In genomic region chr2:55014962-55015939, GRCh38 we compare ENCODE assay signal across 8 cellular contexts. TPM values are rescaled to one million over a fixed set of nuclear protein-coding genes. Genes with fewer than 3 reads are reported as not detected.
DNase-seq lines count a peak whose midpoint lies in the region; ATAC-seq lines count a peak whose summit lies in the region.

No MANE protein-coding gene starts in this region.

- H3K36me3 Mint-ChIP-seq in central memory CD8-positive, alpha-beta T cell (ENCODE audit: insufficient read depth) = peaks cover 3% of the 10 kb centered on the region
- no peaks in the 10 kb centered on the region for H3K36me3 Mint-ChIP-seq in stimulated activated effector memory CD8-positive, alpha-beta T cell treated with anti-CD3 and anti-CD28 coated beads, Interleukin-12 subunit alpha, Interleukin-12 subunit beta, amount 100 ng/mL, for 72 hours

- no peak for ATAC-seq in central memory CD8-positive, alpha-beta T cell (replicated peaks; ENCODE audit: extremely low read depth, poor library complexity, severe bottlenecking)
- ATAC-seq in stimulated activated effector memory CD8-positive, alpha-beta T cell treated with anti-CD3 and anti-CD28 coated beads, Interleukin-12 subunit alpha, Interleukin-12 subunit beta, amount 100 ng/mL, for 72 hours = peak; percentile 62
- no peak for ATAC-seq in HG03039 (IDR thresholded peaks at IDR 0.05; ENCODE audit: unreplicated experiment)

- no peak overlapping the region for H3K4me3 Mint-ChIP-seq in central memory CD8-positive, alpha-beta T cell
- no peak overlapping the region for H3K4me3 Mint-ChIP-seq in stimulated activated effector memory CD8-positive, alpha-beta T cell treated with anti-CD3 and anti-CD28 coated beads, Interleukin-12 subunit alpha, Interleukin-12 subunit beta, amount 100 ng/mL, for 72 hours

- H3K27me3 Mint-ChIP-seq in central memory CD8-positive, alpha-beta T cell = no peaks in the 10 kb centered on the region

- peak; percentile 22 for DNase-seq in NCI-H146 (lab: John Stamatoyannopoulos, UW)
- DNase-seq in NCI-H146 treated with DMSO at 0.1 percent for 48 hours (lab: John Stamatoyannopoulos, UW; ENCODE audit: unreplicated experiment) = no peak
- DNase-seq in HUDEP-2 (lab: John Stamatoyannopoulos, UW; ENCODE audit: unreplicated experiment in 76 of 76) = peak in 39 of 76 experiments; percentile 8 to 59 (median 33)
- peak; percentile 89 for DNase-seq in SK-MEL-5 (ENCODE audit: low read depth, low spot score)
- no peak for DNase-seq in central memory CD8-positive, alpha-beta T cell (ENCODE audit: low spot score in 2 of 2)
- peak; percentile 86 for DNase-seq in kidney tubule cell (ENCODE audit: low spot score)
- DNase-seq in stimulated activated effector memory CD8-positive, alpha-beta T cell treated with anti-CD3 and anti-CD28 coated beads, Interleukin-12 subunit alpha, Interleukin-12 subunit beta, amount 100 ng/mL, for 72 hours (ENCODE audit: low spot score in 2 of 2) = no peak

- in situ Hi-C loops in SK-MEL-5 (cut with HindIII; ENCODE audit: low pct_unique_long_range_greater_than_20kb, low sequenced_read_pairs) = no loop called here

- H3K4me1 Mint-ChIP-seq in central memory CD8-positive, alpha-beta T cell = peaks cover 55% of the 10 kb centered on the region
- peaks cover 27% of the 10 kb centered on the region for H3K4me1 Mint-ChIP-seq in stimulated activated effector memory CD8-positive, alpha-beta T cell treated with anti-CD3 and anti-CD28 coated beads, Interleukin-12 subunit alpha, Interleukin-12 subunit beta, amount 100 ng/mL, for 72 hours

- H3K9me3 Mint-ChIP-seq in central memory CD8-positive, alpha-beta T cell = no peaks in the 10 kb centered on the region
- no peaks in the 10 kb centered on the region for H3K9me3 Mint-ChIP-seq in stimulated activated effector memory CD8-positive, alpha-beta T cell treated with anti-CD3 and anti-CD28 coated beads, Interleukin-12 subunit alpha, Interleukin-12 subunit beta, amount 100 ng/mL, for 72 hours

- H3K27ac Mint-ChIP-seq in central memory CD8-positive, alpha-beta T cell (ENCODE audit: low read depth) = peak overlapping the region; percentile 9
- H3K27ac Mint-ChIP-seq in stimulated activated effector memory CD8-positive, alpha-beta T cell treated with anti-CD3 and anti-CD28 coated beads, Interleukin-12 subunit alpha, Interleukin-12 subunit beta, amount 100 ng/mL, for 72 hours = no peak overlapping the region

RNA-seq across cellular contexts. Expression of gene RTN4, which starts 35.0 kb away (rescaled TPM):
- 117 and 120 TPM in 2 replicates for total RNA-seq in SK-MEL-5 (2014; rRNA removed; shearing (Covaris generic))
- 274 and 292 TPM in 2 replicates for polyA plus RNA-seq in SK-MEL-5 (2015; cell fraction: cytosol; rRNA removed)
- 85.9 and 130 TPM in 2 replicates for polyA plus RNA-seq in SK-MEL-5 (2015; cell fraction: nucleus; rRNA removed)

Comparison
In these comparisons a context has a peak if more than half of its experiments do, and no peak if none do; other contexts are left out.
1. DNase-seq: peak in NCI-H146 (single experiment), HUDEP-2 (39 of 76), SK-MEL-5 (single experiment) and kidney tubule cell (single experiment); none in NCI-H146 treated with DMSO at 0.1 percent for 48 hours (single experiment), central memory CD8-positive, alpha-beta T cell (0 of 2) and stimulated activated effector memory CD8-positive, alpha-beta T cell treated with anti-CD3 and anti-CD28 coated beads, Interleukin-12 subunit alpha, Interleukin-12 subunit beta, amount 100 ng/mL, for 72 hours (0 of 2).